ENCODE assay signal across 9 cellular contexts in the genomic region with DNA sequence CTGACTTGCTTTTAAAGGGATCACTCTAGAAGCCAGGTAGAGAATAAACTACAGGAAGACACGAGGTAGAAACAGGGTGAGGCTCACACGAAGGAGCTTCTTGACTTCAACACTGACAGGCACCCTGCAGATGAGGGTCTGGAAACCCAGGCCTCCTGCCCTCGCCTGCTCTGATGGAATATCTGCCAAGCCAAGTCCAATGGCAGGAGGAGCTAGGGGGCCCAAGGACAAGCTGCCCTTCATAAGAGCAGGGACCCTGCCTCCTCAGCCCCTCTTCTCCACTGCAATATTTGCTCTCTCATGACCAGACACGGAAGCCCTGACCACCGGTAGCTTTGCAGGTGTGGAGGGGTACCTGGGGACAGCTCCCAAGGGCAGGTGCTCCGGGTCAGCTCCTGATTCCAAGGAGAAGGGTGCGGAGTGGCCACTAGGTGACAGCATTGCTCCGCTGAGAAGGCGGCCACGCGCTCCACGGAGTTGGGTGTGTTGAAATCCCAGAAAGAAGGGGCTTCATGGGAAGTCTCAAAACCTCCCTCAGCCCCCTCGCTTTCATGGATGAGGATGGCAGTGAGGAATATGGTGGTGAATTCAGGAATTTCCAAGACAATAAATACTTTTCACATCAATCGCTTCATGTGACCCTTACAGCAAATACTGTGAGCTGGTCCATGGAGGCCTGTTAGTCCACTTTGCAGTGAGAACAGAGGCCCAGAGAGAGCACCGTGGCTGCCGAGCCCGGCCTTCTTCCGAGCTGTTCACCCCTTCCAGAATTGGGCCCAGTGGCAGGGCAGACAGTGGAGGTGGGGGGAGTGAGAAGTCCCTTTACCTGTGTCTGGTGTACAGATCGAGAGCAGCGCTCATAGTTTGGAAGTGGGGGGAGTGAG. TPM values are rescaled to one million over a fixed set of nuclear protein-coding genes. Genes with fewer than 3 reads are reported as not detected.
DNase-seq lines count a peak whose midpoint lies in the region; ATAC-seq and TF ChIP-seq lines count a peak whose summit lies in the region.
"Had no signal": no experiment of that assay in that cellular context is flagged by ENCODE, and none has a peak within 500 bp of the region (broad histone marks: within the 10 kb centered on the region; RNA-seq: fewer than 3 reads in every experiment).

No MANE protein-coding gene starts in this region.

- DNase-seq in SHP77 (lab: John Stamatoyannopoulos, UW), result peak; percentile 22
- no peak for DNase-seq in SHP77 treated with DMSO at 0.1 percent for 48 hours (lab: John Stamatoyannopoulos, UW)
- peak; percentile 23 for DNase-seq in NCI-H748 (lab: John Stamatoyannopoulos, UW; ENCODE audit: unreplicated experiment)
- peak; percentile 51 for DNase-seq in activated T-cell treated with anti-CD3 and anti-CD28 coated beads for 1 hour (ENCODE audit: low read depth)
- DNase-seq in esophagus squamous epithelium (lab: John Stamatoyannopoulos, UW), result no peak
- DNase-seq in superior temporal gyrus (ENCODE audit: extremely low spot score), result peak; percentile 64

- H3F3A ChIP-seq in neural cell (ENCODE audit: insufficient read depth, low read length, poor library complexity, severe bottlenecking), result no peaks in the 10 kb centered on the region

- H3K27me3 ChIP-seq in esophagus squamous epithelium, result peaks cover 0 to 71% (median 0%) of the 10 kb centered on the region in 4 donors
- H3K27me3 ChIP-seq in neural cell (ENCODE audit: insufficient read depth, low read depth, low read length), result no peaks in the 10 kb centered on the region

- H3K9ac ChIP-seq in neural cell (ENCODE audit: low read length), result no peak overlapping the region

- TF ChIP-seq CTCF in esophagus squamous epithelium (IDR thresholded peaks at IDR 0.05), result peak; percentile 77 to 93 (median 88)
- peak; percentile 99 for TF ChIP-seq CTCF in neural cell (IDR thresholded peaks at IDR 0.05; ENCODE audit: poor library complexity, severe bottlenecking)

- intact Hi-C loops in esophagus squamous epithelium (cut with DNase I), result loop anchor here (5.0 kb wide), 2 partner anchors 85 to 225 kb away; no protein-coding TSS in a partner anchor

- no peaks in the 10 kb centered on the region for H3K9me3 ChIP-seq in esophagus squamous epithelium
- no peaks in the 10 kb centered on the region for H3K9me3 ChIP-seq in neural cell (ENCODE audit: low read length)

- H2AFZ ChIP-seq in neural cell (ENCODE audit: low read depth, low read length), result no peak overlapping the region

- H3K79me2 ChIP-seq in neural cell (replicated peaks; ENCODE audit: insufficient read depth, low read length), result no peaks in the 10 kb centered on the region

- H3K27ac ChIP-seq in esophagus squamous epithelium, result no peak overlapping the region
- no peak overlapping the region for H3K27ac ChIP-seq in neural cell (ENCODE audit: low read length)

- 6 to 10% methylated on average over 8 to 15 of the region's 20 CpGs for WGBS in esophagus squamous epithelium, 2 donors

- peak; percentile 99 for TF ChIP-seq RAD21 in neural cell (conservative IDR thresholded peaks at IDR 0.05)

- no peak overlapping the region for H3K4me2 ChIP-seq in neural cell (ENCODE audit: low read length)

- H3K4me3 ChIP-seq in esophagus squamous epithelium, result no peak overlapping the region
- H3K4me3 ChIP-seq in neural cell (ENCODE audit: low read length), result no peak overlapping the region

- H3K36me3 ChIP-seq in esophagus squamous epithelium (no peaks in the 10 kb centered on the region), neural cell (ENCODE audit: insufficient read depth, low read length) (no peaks in the 10 kb centered on the region)

- ATAC-seq in HG03135 (IDR thresholded peaks at IDR 0.05; ENCODE audit: unreplicated experiment), result no peak

- H3K4me1 ChIP-seq in esophagus squamous epithelium, result no peaks in the 10 kb centered on the region

- H4K20me1 ChIP-seq in neural cell (ENCODE audit: insufficient read depth), result no peaks in the 10 kb centered on the region

- H3K9me2 ChIP-seq in neural cell (ENCODE audit: insufficient read depth, low read length), result no peaks in the 10 kb centered on the region

- TF ChIP-seq POLR2A in esophagus squamous epithelium (IDR thresholded peaks at IDR 0.05), result no peak

- TF ChIP-seq EP300 in neural cell (conservative IDR thresholded peaks at IDR 0.05; ENCODE audit: poor library complexity, severe bottlenecking), result no peak

TF ChIP-seq in neural cell, 6 proteins besides CTCF, POLR2A, EP300 and RAD21:
- no peak for TF ChIP-seq EZH2 (IDR thresholded peaks at IDR 0.05; ENCODE audit: borderline replicate concordance, insufficient read depth, low read length, poor library complexity, severe bottlenecking)
- no peak for TF ChIP-seq TAF1 (IDR thresholded peaks at IDR 0.05; ENCODE audit: low read depth)
- peak; percentile 96 for TF ChIP-seq SMC3 (conservative IDR thresholded peaks at IDR 0.05; ENCODE audit: poor library complexity)
- no peak for TF ChIP-seq POLR2AphosphoS5 (IDR thresholded peaks at IDR 0.05)
- TF ChIP-seq MXI1 (conservative IDR thresholded peaks at IDR 0.05; ENCODE audit: poor library complexity, severe bottlenecking), result peak; percentile 42
- no peak for TF ChIP-seq REST (IDR thresholded peaks at IDR 0.05; ENCODE audit: borderline replicate concordance)

RNA-seq across cellular contexts. Expression of gene PAX7, which starts 33.2 kb away (rescaled TPM):
- total RNA-seq in esophagus squamous epithelium, result not detected
- not detected in 2 replicates for polyA plus RNA-seq in neural cell
- not detected in 2 replicates for polyA minus RNA-seq in neural cell
- polyA plus RNA-seq: esophagus had no signal

Comparison
In these comparisons a context has a peak if more than half of its experiments do, and no peak if none do; other contexts are left out.
1. DNase-seq: peak in SHP77 (2 of 2), NCI-H748 (single experiment), activated T-cell treated with anti-CD3 and anti-CD28 coated beads for 1 hour (single experiment) and superior temporal gyrus (single experiment); none in SHP77 treated with DMSO at 0.1 percent for 48 hours (single experiment) and esophagus squamous epithelium (single experiment).